ENCODE assay signal across 25 cellular contexts in genomic region chr4:74859163-74859562, GRCh38.
"Had no signal": no experiment of that assay in that cellular context is flagged by ENCODE, and none has a peak within 500 bp of the region (broad histone marks: within the 10 kb centered on the region; RNA-seq: fewer than 3 reads in every experiment).

No MANE protein-coding gene starts in this region.

- H3K27ac ChIP-seq: colonic mucosa, coronary artery, dorsolateral prefrontal cortex, epithelial cell of prostate, esophagus muscularis mucosa, esophagus squamous epithelium, foreskin keratinocyte, gastrocnemius medialis, gastroesophageal sphincter, heart left ventricle, heart right ventricle had no signal

- H3K4me3 Mint-ChIP-seq: dendritic cell treated with granulocyte-macrophage colony-stimulating factor and Interleukin-4, amounts not matched to agents 40 ng/mL and 50 ng/mL, for 4 days; effector memory CD8-positive, alpha-beta T cell; endodermal cell had no signal

- H3K9me3 Mint-ChIP-seq: endodermal cell had no signal

- H3K27ac Mint-ChIP-seq: dendritic cell treated with granulocyte-macrophage colony-stimulating factor and Interleukin-4, amounts not matched to agents 40 ng/mL and 50 ng/mL, for 4 days; effector memory CD8-positive, alpha-beta T cell; endodermal cell had no signal

- H3K4me1 Mint-ChIP-seq: endodermal cell had no signal

- DNase-seq: colonic mucosa; cortex of kidney; dermis blood vessel endothelial cell; dorsolateral prefrontal cortex; effector CD4-positive, alpha-beta T cell; effector CD8-positive, alpha-beta T cell; effector memory CD4-positive, alpha-beta T cell; effector memory CD8-positive, alpha-beta T cell; endodermal cell; erythroblast; esophagus squamous epithelium; foreskin fibroblast; foreskin keratinocyte; foreskin melanocyte; gastrocnemius medialis; glutamatergic neuron; head of caudate nucleus; heart left ventricle; heart right ventricle had no signal

- H3K9me3 ChIP-seq: colonic mucosa, esophagus muscularis mucosa, esophagus squamous epithelium, gastrocnemius medialis, gastroesophageal sphincter had no signal

- H3K27me3 ChIP-seq: colonic mucosa, dorsolateral prefrontal cortex, esophagus muscularis mucosa, esophagus squamous epithelium, gastrocnemius medialis, gastroesophageal sphincter, heart left ventricle, heart right ventricle had no signal

- ATAC-seq: effector memory CD8-positive, alpha-beta T cell; esophagus mucosa; gastrocnemius medialis; gastroesophageal sphincter; heart left ventricle; heart right ventricle had no signal
